14 cellular contexts compared by ENCODE assay signal in the genomic region with DNA sequence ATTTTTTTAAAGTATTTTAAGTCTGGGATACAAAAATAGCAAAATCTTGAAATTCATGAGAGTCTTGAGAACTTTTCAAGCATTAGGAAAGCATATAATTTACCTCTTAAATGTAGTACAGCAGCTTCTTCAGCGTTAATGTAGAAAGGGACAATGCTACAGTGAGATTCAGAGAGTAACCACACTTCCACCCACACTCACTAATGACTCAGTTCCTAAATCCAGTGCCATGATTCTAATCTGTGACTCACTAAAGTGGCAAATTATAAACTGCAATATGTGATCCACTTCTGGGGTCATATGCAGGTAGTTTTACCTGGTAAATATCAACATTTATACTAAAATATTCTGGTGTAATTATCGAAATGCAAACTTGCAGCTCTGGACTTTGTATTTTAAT.
"Had no signal": no experiment of that assay in that cellular context is flagged by ENCODE, and none has a peak within 500 bp of the region (broad histone marks: within the 10 kb centered on the region; RNA-seq: fewer than 3 reads in every experiment).

No MANE protein-coding gene starts in this region.

- DNase-seq: activated CD4-positive, alpha-beta T cell treated with anti-CD3 and anti-CD28 coated beads, Interleukin-2, amount 50 U/mL, for 4 hours; activated CD4-positive, CD25-positive, alpha-beta regulatory T cell treated with anti-CD3 and anti-CD28 coated beads, Interleukin-2, amount 50 U/mL, for 72 hours; activated CD8-positive, alpha-beta memory T cell treated with anti-CD3 and anti-CD28 coated beads, Interleukin-2, amount 10 ng/mL, durations not matched to agents 7 days and 5 days; activated effector memory CD4-positive, alpha-beta T cell treated with anti-CD3 and anti-CD28 coated beads, Interleukin-2, amount 50 U/mL, for 16 hours; activated T-cell treated with anti-CD3 and anti-CD28 coated beads, Interleukin-2, amount 50 U/mL, for 4 hours; kidney; naive B cell; right cardiac atrium; transverse colon had no signal

- H3K9me3 Mint-ChIP-seq: stimulated activated memory B cell treated with anti-CD40 and anti-IgM and Interleukin-4, amounts not matched to agents 10 μg/mL and 1 μg/mL and 100 μg/mL, for 72 hours had no signal

- H3K27ac Mint-ChIP-seq: activated CD8-positive, alpha-beta memory T cell treated with anti-CD3 and anti-CD28 coated beads, Interleukin-2, amount 10 ng/mL, durations not matched to agents 7 days and 5 days; activated naive CD8-positive, alpha-beta T cell; mesothelial cell of epicardium; naive B cell; stimulated activated memory B cell treated with anti-CD40 and anti-IgM and Interleukin-4, amounts not matched to agents 10 μg/mL and 1 μg/mL and 100 μg/mL, for 72 hours had no signal

- ATAC-seq: activated CD8-positive, alpha-beta memory T cell treated with anti-CD3 and anti-CD28 coated beads, Interleukin-2, amount 10 ng/mL, durations not matched to agents 7 days and 5 days; activated T-cell treated with anti-CD3 and anti-CD28 coated beads, Interleukin-2, amount 50 U/mL, for 4 hours; right cardiac atrium; stimulated activated memory B cell treated with anti-CD40 and anti-IgM and Interleukin-4, amounts not matched to agents 10 μg/mL and 1 μg/mL and 100 μg/mL, for 72 hours had no signal

- H3K27ac ChIP-seq: cardiac muscle cell, neutrophil, transverse colon had no signal

- H3K4me3 Mint-ChIP-seq: activated CD8-positive, alpha-beta memory T cell treated with anti-CD3 and anti-CD28 coated beads, Interleukin-2, amount 10 ng/mL, durations not matched to agents 7 days and 5 days; activated naive CD8-positive, alpha-beta T cell; activated T-cell treated with anti-CD3 and anti-CD28 coated beads, Interleukin-2, amount 50 U/mL, for 4 hours; mesothelial cell of epicardium; naive B cell; stimulated activated memory B cell treated with anti-CD40 and anti-IgM and Interleukin-4, amounts not matched to agents 10 μg/mL and 1 μg/mL and 100 μg/mL, for 72 hours had no signal

- H3K36me3 ChIP-seq: cardiac muscle cell, neutrophil, transverse colon had no signal

- H3K36me3 Mint-ChIP-seq: activated CD8-positive, alpha-beta memory T cell treated with anti-CD3 and anti-CD28 coated beads, Interleukin-2, amount 10 ng/mL, durations not matched to agents 7 days and 5 days; activated naive CD8-positive, alpha-beta T cell; mesothelial cell of epicardium; naive B cell; stimulated activated memory B cell treated with anti-CD40 and anti-IgM and Interleukin-4, amounts not matched to agents 10 μg/mL and 1 μg/mL and 100 μg/mL, for 72 hours had no signal

- H3K4me3 ChIP-seq: cardiac muscle cell, transverse colon had no signal

- H3K27me3 ChIP-seq: cardiac muscle cell, neutrophil, transverse colon had no signal

- H3K4me1 Mint-ChIP-seq: activated CD8-positive, alpha-beta memory T cell treated with anti-CD3 and anti-CD28 coated beads, Interleukin-2, amount 10 ng/mL, durations not matched to agents 7 days and 5 days; mesothelial cell of epicardium; naive B cell; stimulated activated memory B cell treated with anti-CD40 and anti-IgM and Interleukin-4, amounts not matched to agents 10 μg/mL and 1 μg/mL and 100 μg/mL, for 72 hours had no signal

- H3K4me1 ChIP-seq: transverse colon had no signal

- H3K27me3 Mint-ChIP-seq: activated CD8-positive, alpha-beta memory T cell treated with anti-CD3 and anti-CD28 coated beads, Interleukin-2, amount 10 ng/mL, durations not matched to agents 7 days and 5 days; activated naive CD8-positive, alpha-beta T cell; naive B cell; stimulated activated memory B cell treated with anti-CD40 and anti-IgM and Interleukin-4, amounts not matched to agents 10 μg/mL and 1 μg/mL and 100 μg/mL, for 72 hours had no signal

- H3K9me3 ChIP-seq: neutrophil, transverse colon had no signal
